In the genomic region with DNA sequence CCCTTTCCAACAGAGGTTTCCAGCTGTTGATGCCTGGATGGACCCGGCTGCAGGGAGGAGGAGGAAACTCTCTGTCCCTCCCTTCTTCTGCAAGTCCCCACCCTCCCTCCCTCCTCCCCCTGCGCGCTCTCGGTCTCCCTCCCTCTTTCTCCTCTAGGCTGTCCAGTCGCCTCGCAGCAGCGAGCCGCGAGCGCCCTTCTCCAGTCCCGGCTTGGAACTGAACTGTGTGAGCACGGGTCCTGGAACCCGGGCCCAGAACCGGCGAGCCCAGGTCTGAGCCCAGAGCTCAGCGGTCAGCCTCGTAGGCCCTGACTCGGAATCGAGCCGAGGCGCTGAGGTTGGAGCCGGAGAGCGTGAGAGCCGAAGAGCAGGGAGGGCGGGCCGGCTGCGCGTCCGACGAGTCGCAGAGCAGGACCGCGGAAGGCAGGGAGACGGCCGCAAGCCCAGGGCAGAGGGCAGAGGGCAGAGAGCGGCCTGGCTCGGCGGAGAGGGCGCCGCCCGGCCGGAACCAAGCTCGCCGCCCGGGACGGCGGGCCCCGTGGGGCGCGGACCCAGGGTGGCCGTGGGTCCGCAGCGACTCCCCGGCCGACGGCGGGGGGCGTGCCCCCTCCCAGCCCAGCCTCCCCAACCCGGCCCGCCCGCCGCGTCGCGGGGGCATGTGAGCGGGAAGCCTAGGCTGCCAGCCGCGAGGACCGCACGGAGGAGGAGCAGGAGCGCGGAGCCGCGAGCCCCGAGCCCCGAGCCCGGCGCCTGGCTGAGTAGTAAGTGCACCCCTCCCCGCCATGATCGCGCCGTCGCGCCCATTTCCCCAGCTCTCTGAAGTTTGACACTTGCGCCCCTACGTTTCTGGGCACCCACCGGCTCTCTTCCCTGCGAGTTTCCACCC, we compare ENCODE assay signal across 1 cellular context.
TF ChIP-seq lines count a peak whose summit lies in the region.

TSS of gene SOX13 (plus strand) at position 165 of the 886 bp plus-strand sequence. CDS start 39,801 bp downstream, outside the sequence.

TF ChIP-seq in HepG2, 621 proteins besides CTCF, POLR2A, EP300 and RAD21 (continued from another document and continues in another):
- TF ChIP-seq ZNF280D (CRISPR knock-in tag; IDR thresholded peaks at IDR 0.05) (peak; percentile 19; the same call in 1 of the 2 replicates), ZNF691 (CRISPR knock-in tag; IDR thresholded peaks at IDR 0.05; ENCODE audit: borderline replicate concordance, low read depth) (no peak; the same call in 1 of the 2 replicates), POGZ (CRISPR knock-in tag; IDR thresholded peaks at IDR 0.05) (peak; percentile 72), GABPA (IDR thresholded peaks at IDR 0.05; ENCODE audit: low read depth, low read length) (no peak), GABPA (CRISPR knock-in tag; IDR thresholded peaks at IDR 0.05; ENCODE audit: low read depth) (no peak), ZNF7 (CRISPR knock-in tag; IDR thresholded peaks at IDR 0.05) (no peak), TEAD2 (CRISPR knock-in tag; IDR thresholded peaks at IDR 0.05) (no peak), SIN3B (IDR thresholded peaks at IDR 0.05; ENCODE audit: low read length) (no peak), DMAP1 (CRISPR knock-in tag; IDR thresholded peaks at IDR 0.05) (peak; percentile 28; the same call in 1 of the 2 replicates), KDM1A (CRISPR knock-in tag; IDR thresholded peaks at IDR 0.05) (no peak), ZBTB8A (CRISPR knock-in tag; IDR thresholded peaks at IDR 0.05; ENCODE audit: borderline replicate concordance, low read depth) (no peak), ZNF317 (CRISPR knock-in tag; IDR thresholded peaks at IDR 0.05) (no peak), ZNF234 (CRISPR knock-in tag; conservative IDR thresholded peaks at IDR 0.05) (no peak), ZNF775 (CRISPR knock-in tag; IDR thresholded peaks at IDR 0.05; ENCODE audit: borderline replicate concordance) (no peak), TGIF2 (CRISPR knock-in tag; IDR thresholded peaks at IDR 0.05) (peak; percentile 70; the same call in 1 of the 2 replicates), ZNF614 (CRISPR knock-in tag; IDR thresholded peaks at IDR 0.05; ENCODE audit: borderline replicate concordance) (0 out of 2 replicates have a peak, but pooled peaks have one; percentile 25), IKZF5 (CRISPR knock-in tag; IDR thresholded peaks at IDR 0.05) (0 out of 2 replicates have a peak, but pooled peaks have one; percentile 66), ZNF878 (CRISPR knock-in tag; IDR thresholded peaks at IDR 0.05) (no peak), ZNF609 (CRISPR knock-in tag; IDR thresholded peaks at IDR 0.05; ENCODE audit: borderline replicate concordance) (0 out of 2 replicates have a peak, but pooled peaks have one; percentile 15), TRIM24 (CRISPR knock-in tag; IDR thresholded peaks at IDR 0.05) (no peak), POLR2AphosphoS2 (IDR thresholded peaks at IDR 0.05; ENCODE audit: low read depth, low read length) (no peak), ZNF256 (CRISPR knock-in tag; conservative IDR thresholded peaks at IDR 0.05) (no peak), MED8 (CRISPR knock-in tag; IDR thresholded peaks at IDR 0.05; ENCODE audit: insufficient replicate concordance) (peak; percentile 55), PHF5A (CRISPR knock-in tag; IDR thresholded peaks at IDR 0.05; ENCODE audit: low read depth, unreplicated experiment) (no peak), ZNF274 (CRISPR knock-in tag; IDR thresholded peaks at IDR 0.05) (peak; percentile 77)
- TF ChIP-seq, protein P1, sequence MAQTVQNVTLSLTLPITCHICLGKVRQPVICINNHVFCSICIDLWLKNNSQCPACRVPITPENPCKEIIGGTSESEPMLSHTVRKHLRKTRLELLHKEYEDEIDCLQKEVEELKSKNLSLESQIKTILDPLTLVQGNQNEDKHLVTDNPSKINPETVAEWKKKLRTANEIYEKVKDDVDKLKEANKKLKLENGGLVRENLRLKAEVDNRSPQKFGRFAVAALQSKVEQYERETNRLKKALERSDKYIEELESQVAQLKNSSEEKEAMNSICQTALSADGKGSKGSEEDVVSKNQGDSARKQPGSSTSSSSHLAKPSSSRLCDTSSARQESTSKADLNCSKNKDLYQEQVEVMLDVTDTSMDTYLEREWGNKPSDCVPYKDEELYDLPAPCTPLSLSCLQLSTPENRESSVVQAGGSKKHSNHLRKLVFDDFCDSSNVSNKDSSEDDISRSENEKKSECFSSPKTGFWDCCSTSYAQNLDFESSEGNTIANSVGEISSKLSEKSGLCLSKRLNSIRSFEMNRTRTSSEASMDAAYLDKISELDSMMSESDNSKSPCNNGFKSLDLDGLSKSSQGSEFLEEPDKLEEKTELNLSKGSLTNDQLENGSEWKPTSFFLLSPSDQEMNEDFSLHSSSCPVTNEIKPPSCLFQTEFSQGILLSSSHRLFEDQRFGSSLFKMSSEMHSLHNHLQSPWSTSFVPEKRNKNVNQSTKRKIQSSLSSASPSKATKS (CRISPR knock-in tag; IDR thresholded peaks at IDR 0.05): no peak
- TF ChIP-seq, protein P2, sequence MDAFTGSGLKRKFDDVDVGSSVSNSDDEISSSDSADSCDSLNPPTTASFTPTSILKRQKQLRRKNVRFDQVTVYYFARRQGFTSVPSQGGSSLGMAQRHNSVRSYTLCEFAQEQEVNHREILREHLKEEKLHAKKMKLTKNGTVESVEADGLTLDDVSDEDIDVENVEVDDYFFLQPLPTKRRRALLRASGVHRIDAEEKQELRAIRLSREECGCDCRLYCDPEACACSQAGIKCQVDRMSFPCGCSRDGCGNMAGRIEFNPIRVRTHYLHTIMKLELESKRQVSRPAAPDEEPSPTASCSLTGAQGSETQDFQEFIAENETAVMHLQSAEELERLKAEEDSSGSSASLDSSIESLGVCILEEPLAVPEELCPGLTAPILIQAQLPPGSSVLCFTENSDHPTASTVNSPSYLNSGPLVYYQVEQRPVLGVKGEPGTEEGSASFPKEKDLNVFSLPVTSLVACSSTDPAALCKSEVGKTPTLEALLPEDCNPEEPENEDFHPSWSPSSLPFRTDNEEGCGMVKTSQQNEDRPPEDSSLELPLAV (CRISPR knock-in tag; conservative IDR thresholded peaks at IDR 0.05; ENCODE audit: low read depth): no peak
- TF ChIP-seq, protein P3, sequence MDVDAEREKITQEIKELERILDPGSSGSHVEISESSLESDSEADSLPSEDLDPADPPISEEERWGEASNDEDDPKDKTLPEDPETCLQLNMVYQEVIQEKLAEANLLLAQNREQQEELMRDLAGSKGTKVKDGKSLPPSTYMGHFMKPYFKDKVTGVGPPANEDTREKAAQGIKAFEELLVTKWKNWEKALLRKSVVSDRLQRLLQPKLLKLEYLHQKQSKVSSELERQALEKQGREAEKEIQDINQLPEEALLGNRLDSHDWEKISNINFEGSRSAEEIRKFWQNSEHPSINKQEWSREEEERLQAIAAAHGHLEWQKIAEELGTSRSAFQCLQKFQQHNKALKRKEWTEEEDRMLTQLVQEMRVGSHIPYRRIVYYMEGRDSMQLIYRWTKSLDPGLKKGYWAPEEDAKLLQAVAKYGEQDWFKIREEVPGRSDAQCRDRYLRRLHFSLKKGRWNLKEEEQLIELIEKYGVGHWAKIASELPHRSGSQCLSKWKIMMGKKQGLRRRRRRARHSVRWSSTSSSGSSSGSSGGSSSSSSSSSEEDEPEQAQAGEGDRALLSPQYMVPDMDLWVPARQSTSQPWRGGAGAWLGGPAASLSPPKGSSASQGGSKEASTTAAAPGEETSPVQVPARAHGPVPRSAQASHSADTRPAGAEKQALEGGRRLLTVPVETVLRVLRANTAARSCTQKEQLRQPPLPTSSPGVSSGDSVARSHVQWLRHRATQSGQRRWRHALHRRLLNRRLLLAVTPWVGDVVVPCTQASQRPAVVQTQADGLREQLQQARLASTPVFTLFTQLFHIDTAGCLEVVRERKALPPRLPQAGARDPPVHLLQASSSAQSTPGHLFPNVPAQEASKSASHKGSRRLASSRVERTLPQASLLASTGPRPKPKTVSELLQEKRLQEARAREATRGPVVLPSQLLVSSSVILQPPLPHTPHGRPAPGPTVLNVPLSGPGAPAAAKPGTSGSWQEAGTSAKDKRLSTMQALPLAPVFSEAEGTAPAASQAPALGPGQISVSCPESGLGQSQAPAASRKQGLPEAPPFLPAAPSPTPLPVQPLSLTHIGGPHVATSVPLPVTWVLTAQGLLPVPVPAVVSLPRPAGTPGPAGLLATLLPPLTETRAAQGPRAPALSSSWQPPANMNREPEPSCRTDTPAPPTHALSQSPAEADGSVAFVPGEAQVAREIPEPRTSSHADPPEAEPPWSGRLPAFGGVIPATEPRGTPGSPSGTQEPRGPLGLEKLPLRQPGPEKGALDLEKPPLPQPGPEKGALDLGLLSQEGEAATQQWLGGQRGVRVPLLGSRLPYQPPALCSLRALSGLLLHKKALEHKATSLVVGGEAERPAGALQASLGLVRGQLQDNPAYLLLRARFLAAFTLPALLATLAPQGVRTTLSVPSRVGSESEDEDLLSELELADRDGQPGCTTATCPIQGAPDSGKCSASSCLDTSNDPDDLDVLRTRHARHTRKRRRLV (CRISPR knock-in tag; IDR thresholded peaks at IDR 0.05): no peak
- TF ChIP-seq, protein P4, sequence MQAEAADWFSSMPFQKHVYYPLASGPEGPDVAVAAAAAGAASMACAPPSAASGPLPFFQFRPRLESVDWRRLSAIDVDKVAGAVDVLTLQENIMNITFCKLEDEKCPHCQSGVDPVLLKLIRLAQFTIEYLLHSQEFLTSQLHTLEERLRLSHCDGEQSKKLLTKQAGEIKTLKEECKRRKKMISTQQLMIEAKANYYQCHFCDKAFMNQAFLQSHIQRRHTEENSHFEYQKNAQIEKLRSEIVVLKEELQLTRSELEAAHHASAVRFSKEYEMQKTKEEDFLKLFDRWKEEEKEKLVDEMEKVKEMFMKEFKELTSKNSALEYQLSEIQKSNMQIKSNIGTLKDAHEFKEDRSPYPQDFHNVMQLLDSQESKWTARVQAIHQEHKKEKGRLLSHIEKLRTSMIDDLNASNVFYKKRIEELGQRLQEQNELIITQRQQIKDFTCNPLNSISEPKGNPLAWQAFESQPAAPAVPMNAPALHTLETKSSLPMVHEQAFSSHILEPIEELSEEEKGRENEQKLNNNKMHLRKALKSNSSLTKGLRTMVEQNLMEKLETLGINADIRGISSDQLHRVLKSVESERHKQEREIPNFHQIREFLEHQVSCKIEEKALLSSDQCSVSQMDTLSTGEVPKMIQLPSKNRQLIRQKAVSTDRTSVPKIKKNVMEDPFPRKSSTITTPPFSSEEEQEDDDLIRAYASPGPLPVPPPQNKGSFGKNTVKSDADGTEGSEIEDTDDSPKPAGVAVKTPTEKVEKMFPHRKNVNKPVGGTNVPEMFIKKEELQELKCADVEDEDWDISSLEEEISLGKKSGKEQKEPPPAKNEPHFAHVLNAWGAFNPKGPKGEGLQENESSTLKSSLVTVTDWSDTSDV (CRISPR knock-in tag; IDR thresholded peaks at IDR 0.05): peak; percentile 65; the same call in 1 of the 2 replicates
